ENCODE assay signal across 12 cellular contexts in the genomic region with DNA sequence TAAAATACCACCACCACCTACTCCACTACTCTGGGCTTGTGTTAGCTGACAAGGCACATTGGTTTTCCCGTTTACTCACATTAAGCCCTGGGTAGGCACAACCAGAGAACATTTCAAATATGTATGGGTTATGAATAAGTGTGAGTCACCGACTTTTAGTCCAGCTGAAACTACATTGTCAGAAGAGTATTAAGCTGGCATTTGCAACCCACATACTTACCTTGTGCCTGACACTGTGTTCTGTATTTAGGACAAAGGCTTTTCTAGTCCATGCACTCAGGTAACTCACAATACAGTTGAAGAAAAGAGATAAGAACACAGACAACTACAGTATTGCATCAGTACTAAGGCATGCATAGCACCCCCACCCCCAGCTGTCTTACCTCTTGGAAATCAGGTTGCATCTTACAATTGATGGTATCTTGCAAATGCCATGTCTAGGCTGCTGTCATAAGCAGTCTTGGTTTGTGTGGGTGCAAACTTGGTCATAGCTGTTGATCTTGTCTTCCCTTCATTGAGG. TPM values are rescaled to one million over a fixed set of nuclear protein-coding genes. Genes with fewer than 3 reads are reported as not detected.
DNase-seq lines count a peak whose midpoint lies in the region; ATAC-seq, FAIRE-seq and TF ChIP-seq lines count a peak whose summit lies in the region.
"Had no signal": no experiment of that assay in that cellular context is flagged by ENCODE, and none has a peak within 500 bp of the region (broad histone marks: within the 10 kb centered on the region; RNA-seq: fewer than 3 reads in every experiment).

No MANE protein-coding gene starts in this region.

- H3K23me2 ChIP-seq in H9 (ENCODE audit: insufficient read length, low read depth, low read length, poor library complexity, severe bottlenecking): no peaks in the 10 kb centered on the region

- H4K20me1 ChIP-seq in keratinocyte (ENCODE audit: control insufficient read depth, extremely low read depth, insufficient read depth, low read length): no peaks in the 10 kb centered on the region
- H4K20me1 ChIP-seq in H9 (ENCODE audit: control insufficient read depth, insufficient read depth, insufficient read length): no peaks in the 10 kb centered on the region

- H2BK5ac ChIP-seq in H9 (ENCODE audit: insufficient read length, low read length): no peak overlapping the region

- H3K79me2 ChIP-seq in keratinocyte (ENCODE audit: control insufficient read depth, insufficient read depth, low read length): no peaks in the 10 kb centered on the region
- H3K79me2 ChIP-seq in H9 (ENCODE audit: insufficient read depth, low read length): no peaks in the 10 kb centered on the region

- no peak overlapping the region for H3K56ac ChIP-seq in H9 (ENCODE audit: insufficient read length, low read depth, low read length)

- H3K27me3 ChIP-seq in keratinocyte (ENCODE audit: control insufficient read depth, extremely low read depth, insufficient read depth, low read length) (no peaks in the 10 kb centered on the region), H9 (ENCODE audit: insufficient read depth, low read length) (no peaks in the 10 kb centered on the region)

- no peak overlapping the region for H2BK120ac ChIP-seq in H9 (ENCODE audit: low read depth, low read length, poor library complexity, severe bottlenecking)

- H3K9me1 ChIP-seq in keratinocyte (ENCODE audit: control insufficient read depth, extremely low read depth, insufficient read depth, low read length): no peaks in the 10 kb centered on the region

- H4K5ac ChIP-seq in H9 (ENCODE audit: insufficient read length, low read depth, low read length): no peak overlapping the region

- H3K79me1 ChIP-seq in H9 (ENCODE audit: insufficient read depth, low read depth, low read length, poor library complexity, severe bottlenecking): no peaks in the 10 kb centered on the region

- peaks cover 11% of the 10 kb centered on the region for H3K4me1 ChIP-seq in keratinocyte (ENCODE audit: control insufficient read depth, extremely low read depth, insufficient read depth, low read length)
- peaks cover 0 to 5% of the 10 kb centered on the region in 2 donors for H3K4me1 ChIP-seq in kidney (ENCODE audit: control insufficient read depth in 1 of 2, insufficient read depth in 1 of 2, low read depth in 1 of 2, low read length in 2 of 2)
- H3K4me1 ChIP-seq in H9 (ENCODE audit: insufficient read depth, low read length): peaks cover 4% of the 10 kb centered on the region; the same call in 1 of the 2 replicates

- peaks cover 20% of the 10 kb centered on the region for H3K4me1 Mint-ChIP-seq in activated naive CD4-positive, alpha-beta T cell treated with anti-CD3 and anti-CD28 coated beads, Interleukin-2, amount 50 U/mL, for 24 hours
- H3K4me1 Mint-ChIP-seq in stimulated activated naive CD8-positive, alpha-beta T cell treated with anti-CD3 and anti-CD28 coated beads, Interleukin-15, amount 100 ng/mL, for 72 hours: peaks cover 50% of the 10 kb centered on the region
- peaks cover 7 to 10% of the 10 kb centered on the region in 2 experiments; a peak in 3 of 4 replicates for H3K4me1 Mint-ChIP-seq in H9

- FAIRE-seq in keratinocyte (lab: Jason Lieb, UNC): peak; percentile 91
- no peak for FAIRE-seq in kidney (lab: Jason Lieb, UNC)
- FAIRE-seq: islet of Langerhans had no signal

- no peaks in the 10 kb centered on the region for H3K36me3 Mint-ChIP-seq in activated naive CD4-positive, alpha-beta T cell treated with anti-CD3 and anti-CD28 coated beads, Interleukin-2, amount 50 U/mL, for 24 hours
- no peaks in the 10 kb centered on the region for H3K36me3 Mint-ChIP-seq in H9 (ENCODE audit: insufficient read depth in 1 of 3, low read depth in 3 of 3)
- H3K36me3 Mint-ChIP-seq: CD4-positive, CD25-positive, alpha-beta regulatory T cell had no signal

- no CpG with 5 or more reads among the region's 2 CpGs for WGBS in H9 (ENCODE audit: extremely low coverage, insufficient read length, low lambda C conversion rate)

- no peak overlapping the region for H3K4me3 Mint-ChIP-seq in activated naive CD4-positive, alpha-beta T cell treated with anti-CD3 and anti-CD28 coated beads, Interleukin-2, amount 50 U/mL, for 24 hours
- H3K4me3 Mint-ChIP-seq in stimulated activated naive CD8-positive, alpha-beta T cell treated with anti-CD3 and anti-CD28 coated beads, Interleukin-15, amount 100 ng/mL, for 72 hours: peak overlapping the region in 1 of 2 donors; percentile 11
- H3K4me3 Mint-ChIP-seq in H9: no peak overlapping the region
- H3K4me3 Mint-ChIP-seq: CD4-positive, CD25-positive, alpha-beta regulatory T cell had no signal

- DNase-seq in activated gamma-delta T cell treated with Interleukin-2 at 50 U/mL for 16 hours (peak; percentile 20), activated gamma-delta T cell (lab: John Stamatoyannopoulos, UW) (no peak), keratinocyte (ENCODE audit: low read depth, low spot score) (peak; percentile 53), kidney (no peak), H9 (no peak)
- peak; percentile 47 to 55 for DNase-seq in stimulated activated naive CD8-positive, alpha-beta T cell treated with anti-CD3 and anti-CD28 coated beads, Interleukin-15, amount 100 ng/mL, for 72 hours
- DNase-seq: activated CD4-positive, CD25-positive, alpha-beta regulatory T cell; NCI-H1436 treated with DMSO at 0.1 percent for 48 hours had no signal

- H3K27ac ChIP-seq in keratinocyte (ENCODE audit: control insufficient read depth, insufficient read depth, low read length) (no peak overlapping the region), kidney (ENCODE audit: low read depth in 2 of 2, low read length in 2 of 2) (no peak overlapping the region), H9 (ENCODE audit: insufficient read length, low read depth, low read length) (no peak overlapping the region)

- H2BK15ac ChIP-seq in H9 (ENCODE audit: low read depth, low read length): no peak overlapping the region

- ATAC-seq in stimulated activated naive CD8-positive, alpha-beta T cell treated with anti-CD3 and anti-CD28 coated beads, Interleukin-15, amount 100 ng/mL, for 72 hours: peak; percentile 92
- ATAC-seq in HG02678 (IDR thresholded peaks at IDR 0.05; ENCODE audit: unreplicated experiment): no peak

- H2BK12ac ChIP-seq in H9 (ENCODE audit: insufficient read length, low read depth, low read length): no peak overlapping the region

- dilution Hi-C loops in keratinocyte (cut with MboI; ENCODE audit: extremely low pct_ligation_motif_present, low sequenced_read_pairs): no loop called here

- H3T11ph ChIP-seq in H9 (ENCODE audit: low read length): no peak overlapping the region

- H3K4ac ChIP-seq in H9 (ENCODE audit: low read depth, low read length): no peak overlapping the region; the same call in 1 of the 2 replicates

- H3K9ac ChIP-seq in keratinocyte (ENCODE audit: control insufficient read depth, extremely low read depth, insufficient read depth, low read length): no peak overlapping the region
- no peak overlapping the region for H3K9ac ChIP-seq in kidney (ENCODE audit: low read length in 2 of 2)
- no peak overlapping the region for H3K9ac ChIP-seq in H9 (ENCODE audit: extremely low read depth, insufficient read length, low read length)

- H3K18ac ChIP-seq in H9 (ENCODE audit: insufficient read length, low read depth, low read length): no peak overlapping the region

- no peak overlapping the region for H2AK5ac ChIP-seq in H9 (ENCODE audit: insufficient read length, low read length)

- H4K8ac ChIP-seq in H9 (replicated peaks; ENCODE audit: insufficient read length, low read depth, low read length): no peak overlapping the region

- no peak overlapping the region for H2BK20ac ChIP-seq in H9 (ENCODE audit: low read depth, low read length, poor library complexity, severe bottlenecking)

- peak overlapping the region; percentile 63 for H3K27ac Mint-ChIP-seq in activated naive CD4-positive, alpha-beta T cell treated with anti-CD3 and anti-CD28 coated beads, Interleukin-2, amount 50 U/mL, for 24 hours
- peak overlapping the region; percentile 71 to 78 for H3K27ac Mint-ChIP-seq in stimulated activated naive CD8-positive, alpha-beta T cell treated with anti-CD3 and anti-CD28 coated beads, Interleukin-15, amount 100 ng/mL, for 72 hours
- no peak overlapping the region for H3K27ac Mint-ChIP-seq in H9
- H3K27ac Mint-ChIP-seq: CD4-positive, CD25-positive, alpha-beta regulatory T cell had no signal

- H3K14ac ChIP-seq in H9 (ENCODE audit: insufficient read depth, low read length): no peak overlapping the region

- H3K4me2 ChIP-seq in keratinocyte (ENCODE audit: control insufficient read depth, extremely low read depth, insufficient read depth, low read depth, low read length) (no peak overlapping the region), H9 (ENCODE audit: insufficient read depth, insufficient read length, low read length) (no peak overlapping the region)

- no peaks in the 10 kb centered on the region for H3K9me3 Mint-ChIP-seq in activated naive CD4-positive, alpha-beta T cell treated with anti-CD3 and anti-CD28 coated beads, Interleukin-2, amount 50 U/mL, for 24 hours
- peaks cover 9 to 14% of the 10 kb centered on the region in 2 donors for H3K9me3 Mint-ChIP-seq in stimulated activated naive CD8-positive, alpha-beta T cell treated with anti-CD3 and anti-CD28 coated beads, Interleukin-15, amount 100 ng/mL, for 72 hours
- no peaks in the 10 kb centered on the region for H3K9me3 Mint-ChIP-seq in H9

- TF ChIP-seq CTCF in keratinocyte (optimal IDR thresholded peaks at IDR 0.05 in 1 of 3, IDR thresholded peaks at IDR 0.05 in 1 of 3, conservative IDR thresholded peaks at IDR 0.05 in 1 of 3; ENCODE audit: extremely low read depth in 1 of 3, insufficient read depth in 2 of 3, low read length in 3 of 3): no peak
- TF ChIP-seq CTCF in kidney (IDR thresholded peaks at IDR 0.05; ENCODE audit: borderline replicate concordance, extremely low read depth, insufficient read depth): no peak
- no peak for TF ChIP-seq CTCF in H9 (conservative IDR thresholded peaks at IDR 0.05)

- H3K36me3 ChIP-seq in keratinocyte (ENCODE audit: control insufficient read depth in 2 of 2, extremely low read depth in 1 of 2, insufficient read depth in 2 of 2, low read length in 2 of 2) (no peaks in the 10 kb centered on the region), kidney (ENCODE audit: control insufficient read depth in 1 of 2, insufficient read depth in 2 of 2, low read length in 2 of 2) (no peaks in the 10 kb centered on the region)

- H3K23ac ChIP-seq in H9 (ENCODE audit: insufficient read length, low read depth, low read length): no peak overlapping the region

- H3K9me3 ChIP-seq in keratinocyte (ENCODE audit: control insufficient read depth, low read depth, low read length) (no peaks in the 10 kb centered on the region), kidney (ENCODE audit: control insufficient read depth in 1 of 2, low read length in 2 of 2) (no peaks in the 10 kb centered on the region), H9 (ENCODE audit: control insufficient read depth, low read depth, low read length) (no peaks in the 10 kb centered on the region)

- intact Hi-C loops in kidney (cut with DNase I): loop anchor here (5.0 to 10.0 kb wide), 2 partner anchors 494 to 677 kb away; no protein-coding TSS in a partner anchor

- H3K4me3 ChIP-seq in keratinocyte (ENCODE audit: control insufficient read depth in 2 of 3, extremely low read depth in 1 of 3, insufficient read depth in 2 of 3, low read depth in 1 of 3, low read length in 3 of 3): no peak overlapping the region
- H3K4me3 ChIP-seq in kidney (ENCODE audit: low read length in 2 of 2): no peak overlapping the region

- no peaks in the 10 kb centered on the region for H3K27me3 Mint-ChIP-seq in activated naive CD4-positive, alpha-beta T cell treated with anti-CD3 and anti-CD28 coated beads, Interleukin-2, amount 50 U/mL, for 24 hours
- H3K27me3 Mint-ChIP-seq in stimulated activated naive CD8-positive, alpha-beta T cell treated with anti-CD3 and anti-CD28 coated beads, Interleukin-15, amount 100 ng/mL, for 72 hours: peaks cover 10% of the 10 kb centered on the region
- no peaks in the 10 kb centered on the region for H3K27me3 Mint-ChIP-seq in H9 (ENCODE audit: low read depth)

- H2AFZ ChIP-seq in keratinocyte (ENCODE audit: control insufficient read depth, low read length): no peak overlapping the region
- H2AFZ ChIP-seq in H9 (ENCODE audit: low read length): no peak overlapping the region

- no peak overlapping the region for H4K91ac ChIP-seq in H9 (ENCODE audit: insufficient read length, low read depth, low read length)

RNA-seq across cellular contexts. Expression of a gene that starts 40.3 kb away (rescaled TPM):
- polyA plus RNA-seq in keratinocyte: 4.1 to 7.0 TPM (median 5.1 TPM) in 3 replicates
- polyA plus RNA-seq in keratinocyte (2011; ENCODE audit: low read depth): 33.9 TPM
- 2.7 and 4.5 TPM in 2 replicates for polyA plus RNA-seq in keratinocyte (2011; cell fraction: cytosol; rRNA removed)
- polyA plus RNA-seq in keratinocyte (2011; cell fraction: nucleus; rRNA removed): 6.9 and 11.6 TPM in 2 replicates
- polyA plus RNA-seq in keratinocyte (2012; ENCODE audit: low replicate concordance): 3.1 and 8.9 TPM in 2 replicates
- 1.1 to 14.9 TPM (median 5.9 TPM) in 3 replicates for polyA minus RNA-seq in keratinocyte
- 5.2 TPM for polyA minus RNA-seq in keratinocyte (2011; cell fraction: cytosol; rRNA and poly(A)+ RNA removed)
- polyA minus RNA-seq in keratinocyte (2011; cell fraction: nucleus; rRNA and poly(A)+ RNA removed): 13.2 and 22.0 TPM in 2 replicates
- total RNA-seq in kidney: 28.5 TPM
- 9.1 TPM for polyA plus RNA-seq in kidney (ENCODE audit: insufficient read depth, low read depth, low replicate concordance)
- total RNA-seq in H9 (2021): 7.8 and 9.9 TPM in 2 replicates

Comparison
In these comparisons a context has a peak if more than half of its experiments do, and no peak if none do; other contexts are left out.
1. DNase-seq: peak in activated gamma-delta T cell treated with Interleukin-2 at 50 U/mL for 16 hours (single experiment), keratinocyte (single experiment) and stimulated activated naive CD8-positive, alpha-beta T cell treated with anti-CD3 and anti-CD28 coated beads, Interleukin-15, amount 100 ng/mL, for 72 hours (2 of 2); none in activated gamma-delta T cell (single experiment), kidney (single experiment) and H9 (single experiment).
2. H3K27ac Mint-ChIP-seq: peak in activated naive CD4-positive, alpha-beta T cell treated with anti-CD3 and anti-CD28 coated beads, Interleukin-2, amount 50 U/mL, for 24 hours (single experiment) and stimulated activated naive CD8-positive, alpha-beta T cell treated with anti-CD3 and anti-CD28 coated beads, Interleukin-15, amount 100 ng/mL, for 72 hours (2 of 2); none in H9 (0 of 3).